Comparison of ENCODE assay signal across 1 cellular context in the genomic region with DNA sequence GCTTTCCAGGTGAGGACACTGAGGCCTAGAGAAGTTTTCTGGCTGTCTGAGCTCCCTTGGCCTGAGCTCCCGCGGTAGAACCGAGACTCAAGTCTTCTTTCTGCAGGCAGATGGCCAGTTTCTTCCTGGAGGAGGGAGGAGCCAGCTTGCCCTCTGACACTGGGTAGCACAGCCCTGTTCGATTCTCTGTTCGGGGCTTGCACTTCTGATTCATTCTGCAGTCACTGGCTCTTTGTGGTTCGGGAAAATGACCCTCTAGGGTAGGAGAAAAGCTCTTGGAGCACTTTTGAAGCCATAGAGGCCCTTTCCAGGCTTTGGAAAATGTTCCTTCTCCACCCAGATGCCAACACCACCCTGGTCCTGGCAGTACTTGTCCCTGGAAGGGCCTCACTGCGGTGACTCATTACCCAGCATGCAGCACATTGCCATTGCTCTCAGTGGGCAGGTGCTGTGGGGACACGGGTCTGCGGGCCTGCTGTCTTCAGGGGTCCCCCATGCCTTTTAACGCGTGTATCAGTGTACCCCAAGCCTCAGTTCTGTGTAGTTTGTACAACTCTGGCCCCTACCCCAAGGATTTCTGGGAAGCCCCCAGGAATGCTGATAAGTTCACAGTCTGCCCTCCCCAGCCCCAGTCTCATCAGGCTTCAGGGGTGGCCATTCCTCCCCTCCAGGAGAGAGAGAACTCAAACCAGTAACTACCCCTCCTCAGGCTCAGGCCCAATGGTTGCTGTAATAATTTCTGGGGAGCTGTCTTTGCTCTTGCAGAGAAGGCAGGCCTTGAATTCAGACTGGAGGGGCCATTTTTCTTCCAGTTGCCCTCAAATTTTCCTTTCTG.
A peak's percentile ranks its signal among the peaks of the same experiment; 100 is the strongest.
TF ChIP-seq lines count a peak whose summit lies in the region.

No MANE protein-coding gene starts in this region.

TF ChIP-seq in SK-N-SH, 30 proteins besides CTCF, POLR2A, EP300 and RAD21 (continued from another document):
- TF ChIP-seq, protein P1, sequence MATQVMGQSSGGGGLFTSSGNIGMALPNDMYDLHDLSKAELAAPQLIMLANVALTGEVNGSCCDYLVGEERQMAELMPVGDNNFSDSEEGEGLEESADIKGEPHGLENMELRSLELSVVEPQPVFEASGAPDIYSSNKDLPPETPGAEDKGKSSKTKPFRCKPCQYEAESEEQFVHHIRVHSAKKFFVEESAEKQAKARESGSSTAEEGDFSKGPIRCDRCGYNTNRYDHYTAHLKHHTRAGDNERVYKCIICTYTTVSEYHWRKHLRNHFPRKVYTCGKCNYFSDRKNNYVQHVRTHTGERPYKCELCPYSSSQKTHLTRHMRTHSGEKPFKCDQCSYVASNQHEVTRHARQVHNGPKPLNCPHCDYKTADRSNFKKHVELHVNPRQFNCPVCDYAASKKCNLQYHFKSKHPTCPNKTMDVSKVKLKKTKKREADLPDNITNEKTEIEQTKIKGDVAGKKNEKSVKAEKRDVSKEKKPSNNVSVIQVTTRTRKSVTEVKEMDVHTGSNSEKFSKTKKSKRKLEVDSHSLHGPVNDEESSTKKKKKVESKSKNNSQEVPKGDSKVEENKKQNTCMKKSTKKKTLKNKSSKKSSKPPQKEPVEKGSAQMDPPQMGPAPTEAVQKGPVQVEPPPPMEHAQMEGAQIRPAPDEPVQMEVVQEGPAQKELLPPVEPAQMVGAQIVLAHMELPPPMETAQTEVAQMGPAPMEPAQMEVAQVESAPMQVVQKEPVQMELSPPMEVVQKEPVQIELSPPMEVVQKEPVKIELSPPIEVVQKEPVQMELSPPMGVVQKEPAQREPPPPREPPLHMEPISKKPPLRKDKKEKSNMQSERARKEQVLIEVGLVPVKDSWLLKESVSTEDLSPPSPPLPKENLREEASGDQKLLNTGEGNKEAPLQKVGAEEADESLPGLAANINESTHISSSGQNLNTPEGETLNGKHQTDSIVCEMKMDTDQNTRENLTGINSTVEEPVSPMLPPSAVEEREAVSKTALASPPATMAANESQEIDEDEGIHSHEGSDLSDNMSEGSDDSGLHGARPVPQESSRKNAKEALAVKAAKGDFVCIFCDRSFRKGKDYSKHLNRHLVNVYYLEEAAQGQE (IDR thresholded peaks at IDR 0.05; ENCODE audit: low read depth, low read length): no peak
- TF ChIP-seq NRF1 (IDR thresholded peaks at IDR 0.05; ENCODE audit: low read depth, low read length) (no peak), GABPA (IDR thresholded peaks at IDR 0.05; ENCODE audit: low read depth) (no peak), POLR2AphosphoS5 (IDR thresholded peaks at IDR 0.05; ENCODE audit: low read depth, low read length) (no peak), FOSL2 (IDR thresholded peaks at IDR 0.05; ENCODE audit: borderline replicate concordance, low read depth) (peak; percentile 49), TEAD4 (IDR thresholded peaks at IDR 0.05; ENCODE audit: borderline replicate concordance, insufficient read depth) (no peak), EZH2phosphoT487 (IDR thresholded peaks at IDR 0.05; ENCODE audit: borderline replicate concordance, low read depth) (no peak), YY1 (IDR thresholded peaks at IDR 0.05; ENCODE audit: low read depth) (no peak), CHD2 (IDR thresholded peaks at IDR 0.05; ENCODE audit: low read length, partially characterized antibody) (no peak), GATA2 (CRISPR knock-in tag; IDR thresholded peaks at IDR 0.05) (no peak), MXI1 (IDR thresholded peaks at IDR 0.05; ENCODE audit: low read depth, low read length) (no peak), ELF1 (IDR thresholded peaks at IDR 0.05) (no peak), RFX5 (IDR thresholded peaks at IDR 0.05; ENCODE audit: low read length) (no peak), JUND (IDR thresholded peaks at IDR 0.05) (peak; percentile 43; the same call in 1 of the 2 replicates), RCOR1 (IDR thresholded peaks at IDR 0.05; ENCODE audit: low read length) (no peak), NFIC (IDR thresholded peaks at IDR 0.05; ENCODE audit: borderline replicate concordance) (no peak), RXRA (IDR thresholded peaks at IDR 0.05; ENCODE audit: borderline replicate concordance, low read depth) (no peak)
- TF ChIP-seq, protein P2, sequence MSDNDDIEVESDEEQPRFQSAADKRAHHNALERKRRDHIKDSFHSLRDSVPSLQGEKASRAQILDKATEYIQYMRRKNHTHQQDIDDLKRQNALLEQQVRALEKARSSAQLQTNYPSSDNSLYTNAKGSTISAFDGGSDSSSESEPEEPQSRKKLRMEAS (IDR thresholded peaks at IDR 0.05; ENCODE audit: low read depth): peak; percentile 50; the same call in 1 of the 2 replicates
- TF ChIP-seq, protein P3, sequence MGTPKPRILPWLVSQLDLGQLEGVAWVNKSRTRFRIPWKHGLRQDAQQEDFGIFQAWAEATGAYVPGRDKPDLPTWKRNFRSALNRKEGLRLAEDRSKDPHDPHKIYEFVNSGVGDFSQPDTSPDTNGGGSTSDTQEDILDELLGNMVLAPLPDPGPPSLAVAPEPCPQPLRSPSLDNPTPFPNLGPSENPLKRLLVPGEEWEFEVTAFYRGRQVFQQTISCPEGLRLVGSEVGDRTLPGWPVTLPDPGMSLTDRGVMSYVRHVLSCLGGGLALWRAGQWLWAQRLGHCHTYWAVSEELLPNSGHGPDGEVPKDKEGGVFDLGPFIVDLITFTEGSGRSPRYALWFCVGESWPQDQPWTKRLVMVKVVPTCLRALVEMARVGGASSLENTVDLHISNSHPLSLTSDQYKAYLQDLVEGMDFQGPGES (IDR thresholded peaks at IDR 0.05; ENCODE audit: low read depth, low read length): no peak
- TF ChIP-seq, protein P4, sequence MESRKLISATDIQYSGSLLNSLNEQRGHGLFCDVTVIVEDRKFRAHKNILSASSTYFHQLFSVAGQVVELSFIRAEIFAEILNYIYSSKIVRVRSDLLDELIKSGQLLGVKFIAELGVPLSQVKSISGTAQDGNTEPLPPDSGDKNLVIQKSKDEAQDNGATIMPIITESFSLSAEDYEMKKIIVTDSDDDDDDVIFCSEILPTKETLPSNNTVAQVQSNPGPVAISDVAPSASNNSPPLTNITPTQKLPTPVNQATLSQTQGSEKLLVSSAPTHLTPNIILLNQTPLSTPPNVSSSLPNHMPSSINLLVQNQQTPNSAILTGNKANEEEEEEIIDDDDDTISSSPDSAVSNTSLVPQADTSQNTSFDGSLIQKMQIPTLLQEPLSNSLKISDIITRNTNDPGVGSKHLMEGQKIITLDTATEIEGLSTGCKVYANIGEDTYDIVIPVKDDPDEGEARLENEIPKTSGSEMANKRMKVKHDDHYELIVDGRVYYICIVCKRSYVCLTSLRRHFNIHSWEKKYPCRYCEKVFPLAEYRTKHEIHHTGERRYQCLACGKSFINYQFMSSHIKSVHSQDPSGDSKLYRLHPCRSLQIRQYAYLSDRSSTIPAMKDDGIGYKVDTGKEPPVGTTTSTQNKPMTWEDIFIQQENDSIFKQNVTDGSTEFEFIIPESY (IDR thresholded peaks at IDR 0.05; ENCODE audit: borderline replicate concordance, low read depth): no peak
